2 cellular contexts compared by ENCODE assay signal in genomic region chr9:96621619-96622018, GRCh38.
TF ChIP-seq lines count a peak whose summit lies in the region.

No MANE protein-coding gene starts in this region.

TF ChIP-seq in IMR-90, 13 proteins besides CTCF, POLR2A, EP300 and RAD21:
- TF ChIP-seq SMC3 (IDR thresholded peaks at IDR 0.05; ENCODE audit: low read depth, low read length) = no peak
- no peak for TF ChIP-seq NFE2L2 (IDR thresholded peaks at IDR 0.05; ENCODE audit: low read depth, low read length)
- no peak for TF ChIP-seq FOS (IDR thresholded peaks at IDR 0.05; ENCODE audit: low read depth, low read length)
- TF ChIP-seq RFX5 (IDR thresholded peaks at IDR 0.05; ENCODE audit: low read depth, low read length) = no peak
- no peak for TF ChIP-seq USF2 (IDR thresholded peaks at IDR 0.05; ENCODE audit: low read depth, low read length)
- TF ChIP-seq MXI1 (IDR thresholded peaks at IDR 0.05; ENCODE audit: borderline replicate concordance, low read depth, low read length) = no peak
- no peak for TF ChIP-seq BHLHE40 (IDR thresholded peaks at IDR 0.05; ENCODE audit: low read depth, low read length)
- TF ChIP-seq CHD1 (IDR thresholded peaks at IDR 0.05; ENCODE audit: low read depth, low read length) = no peak
- no peak for TF ChIP-seq MAFK (IDR thresholded peaks at IDR 0.05; ENCODE audit: low read depth, low read length)
- TF ChIP-seq MAZ (IDR thresholded peaks at IDR 0.05; ENCODE audit: borderline replicate concordance, low read depth, low read length) = no peak
- TF ChIP-seq CEBPB (IDR thresholded peaks at IDR 0.05; ENCODE audit: low read depth, low read length) = no peak
- TF ChIP-seq, protein P1, sequence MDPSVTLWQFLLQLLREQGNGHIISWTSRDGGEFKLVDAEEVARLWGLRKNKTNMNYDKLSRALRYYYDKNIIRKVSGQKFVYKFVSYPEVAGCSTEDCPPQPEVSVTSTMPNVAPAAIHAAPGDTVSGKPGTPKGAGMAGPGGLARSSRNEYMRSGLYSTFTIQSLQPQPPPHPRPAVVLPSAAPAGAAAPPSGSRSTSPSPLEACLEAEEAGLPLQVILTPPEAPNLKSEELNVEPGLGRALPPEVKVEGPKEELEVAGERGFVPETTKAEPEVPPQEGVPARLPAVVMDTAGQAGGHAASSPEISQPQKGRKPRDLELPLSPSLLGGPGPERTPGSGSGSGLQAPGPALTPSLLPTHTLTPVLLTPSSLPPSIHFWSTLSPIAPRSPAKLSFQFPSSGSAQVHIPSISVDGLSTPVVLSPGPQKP (IDR thresholded peaks at IDR 0.05; ENCODE audit: borderline replicate concordance, low read depth, low read length) = no peak
- TF ChIP-seq RCOR1 (IDR thresholded peaks at IDR 0.05; ENCODE audit: insufficient replicate concordance, low read length) = no peak

TF ChIP-seq in H1, 55 proteins besides CTCF, POLR2A, EP300 and RAD21:
- TF ChIP-seq SP2 (IDR thresholded peaks at IDR 0.05; ENCODE audit: low read length) (no peak), YY1 (IDR thresholded peaks at IDR 0.05; ENCODE audit: low read depth, low read length) (no peak), NANOG (IDR thresholded peaks at IDR 0.05; ENCODE audit: insufficient read depth, low read depth, low read length, poor library complexity, severe bottlenecking) (no peak), PHF8 (conservative IDR thresholded peaks at IDR 0.05; ENCODE audit: low read depth, low read length) (no peak), KDM4A (IDR thresholded peaks at IDR 0.05; ENCODE audit: low read depth, low read length, severe bottlenecking) (no peak), RBBP5 (IDR thresholded peaks at IDR 0.05; ENCODE audit: borderline replicate concordance, low read depth, low read length) (no peak), SRF (IDR thresholded peaks at IDR 0.05; ENCODE audit: low read depth, low read length) (no peak), CHD1 (IDR thresholded peaks at IDR 0.05; ENCODE audit: low read depth, low read length) (no peak), KDM1A (IDR thresholded peaks at IDR 0.05; ENCODE audit: borderline replicate concordance, low read length) (no peak), TAF1 (IDR thresholded peaks at IDR 0.05; ENCODE audit: low read depth, low read length) (no peak), USF2 (IDR thresholded peaks at IDR 0.05; ENCODE audit: low read length) (no peak), EGR1 (IDR thresholded peaks at IDR 0.05; ENCODE audit: borderline replicate concordance, low read depth, low read length) (no peak), CEBPB (IDR thresholded peaks at IDR 0.05; ENCODE audit: low read depth, low read length) (no peak), FOSL1 (IDR thresholded peaks at IDR 0.05; ENCODE audit: insufficient read depth, low read depth, low read length) (no peak), ASH2L (IDR thresholded peaks at IDR 0.05; ENCODE audit: low read length) (no peak), SIRT6 (IDR thresholded peaks at IDR 0.05; ENCODE audit: low read length) (no peak), CBX5 (IDR thresholded peaks at IDR 0.05; ENCODE audit: low read depth, low read length) (no peak), JUN (IDR thresholded peaks at IDR 0.05; ENCODE audit: low read depth, low read length) (no peak)
- TF ChIP-seq, protein P2, sequence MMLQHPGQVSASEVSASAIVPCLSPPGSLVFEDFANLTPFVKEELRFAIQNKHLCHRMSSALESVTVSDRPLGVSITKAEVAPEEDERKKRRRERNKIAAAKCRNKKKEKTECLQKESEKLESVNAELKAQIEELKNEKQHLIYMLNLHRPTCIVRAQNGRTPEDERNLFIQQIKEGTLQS (IDR thresholded peaks at IDR 0.05; ENCODE audit: insufficient read depth, low read depth, low read length) = no peak
- TF ChIP-seq, protein P3, sequence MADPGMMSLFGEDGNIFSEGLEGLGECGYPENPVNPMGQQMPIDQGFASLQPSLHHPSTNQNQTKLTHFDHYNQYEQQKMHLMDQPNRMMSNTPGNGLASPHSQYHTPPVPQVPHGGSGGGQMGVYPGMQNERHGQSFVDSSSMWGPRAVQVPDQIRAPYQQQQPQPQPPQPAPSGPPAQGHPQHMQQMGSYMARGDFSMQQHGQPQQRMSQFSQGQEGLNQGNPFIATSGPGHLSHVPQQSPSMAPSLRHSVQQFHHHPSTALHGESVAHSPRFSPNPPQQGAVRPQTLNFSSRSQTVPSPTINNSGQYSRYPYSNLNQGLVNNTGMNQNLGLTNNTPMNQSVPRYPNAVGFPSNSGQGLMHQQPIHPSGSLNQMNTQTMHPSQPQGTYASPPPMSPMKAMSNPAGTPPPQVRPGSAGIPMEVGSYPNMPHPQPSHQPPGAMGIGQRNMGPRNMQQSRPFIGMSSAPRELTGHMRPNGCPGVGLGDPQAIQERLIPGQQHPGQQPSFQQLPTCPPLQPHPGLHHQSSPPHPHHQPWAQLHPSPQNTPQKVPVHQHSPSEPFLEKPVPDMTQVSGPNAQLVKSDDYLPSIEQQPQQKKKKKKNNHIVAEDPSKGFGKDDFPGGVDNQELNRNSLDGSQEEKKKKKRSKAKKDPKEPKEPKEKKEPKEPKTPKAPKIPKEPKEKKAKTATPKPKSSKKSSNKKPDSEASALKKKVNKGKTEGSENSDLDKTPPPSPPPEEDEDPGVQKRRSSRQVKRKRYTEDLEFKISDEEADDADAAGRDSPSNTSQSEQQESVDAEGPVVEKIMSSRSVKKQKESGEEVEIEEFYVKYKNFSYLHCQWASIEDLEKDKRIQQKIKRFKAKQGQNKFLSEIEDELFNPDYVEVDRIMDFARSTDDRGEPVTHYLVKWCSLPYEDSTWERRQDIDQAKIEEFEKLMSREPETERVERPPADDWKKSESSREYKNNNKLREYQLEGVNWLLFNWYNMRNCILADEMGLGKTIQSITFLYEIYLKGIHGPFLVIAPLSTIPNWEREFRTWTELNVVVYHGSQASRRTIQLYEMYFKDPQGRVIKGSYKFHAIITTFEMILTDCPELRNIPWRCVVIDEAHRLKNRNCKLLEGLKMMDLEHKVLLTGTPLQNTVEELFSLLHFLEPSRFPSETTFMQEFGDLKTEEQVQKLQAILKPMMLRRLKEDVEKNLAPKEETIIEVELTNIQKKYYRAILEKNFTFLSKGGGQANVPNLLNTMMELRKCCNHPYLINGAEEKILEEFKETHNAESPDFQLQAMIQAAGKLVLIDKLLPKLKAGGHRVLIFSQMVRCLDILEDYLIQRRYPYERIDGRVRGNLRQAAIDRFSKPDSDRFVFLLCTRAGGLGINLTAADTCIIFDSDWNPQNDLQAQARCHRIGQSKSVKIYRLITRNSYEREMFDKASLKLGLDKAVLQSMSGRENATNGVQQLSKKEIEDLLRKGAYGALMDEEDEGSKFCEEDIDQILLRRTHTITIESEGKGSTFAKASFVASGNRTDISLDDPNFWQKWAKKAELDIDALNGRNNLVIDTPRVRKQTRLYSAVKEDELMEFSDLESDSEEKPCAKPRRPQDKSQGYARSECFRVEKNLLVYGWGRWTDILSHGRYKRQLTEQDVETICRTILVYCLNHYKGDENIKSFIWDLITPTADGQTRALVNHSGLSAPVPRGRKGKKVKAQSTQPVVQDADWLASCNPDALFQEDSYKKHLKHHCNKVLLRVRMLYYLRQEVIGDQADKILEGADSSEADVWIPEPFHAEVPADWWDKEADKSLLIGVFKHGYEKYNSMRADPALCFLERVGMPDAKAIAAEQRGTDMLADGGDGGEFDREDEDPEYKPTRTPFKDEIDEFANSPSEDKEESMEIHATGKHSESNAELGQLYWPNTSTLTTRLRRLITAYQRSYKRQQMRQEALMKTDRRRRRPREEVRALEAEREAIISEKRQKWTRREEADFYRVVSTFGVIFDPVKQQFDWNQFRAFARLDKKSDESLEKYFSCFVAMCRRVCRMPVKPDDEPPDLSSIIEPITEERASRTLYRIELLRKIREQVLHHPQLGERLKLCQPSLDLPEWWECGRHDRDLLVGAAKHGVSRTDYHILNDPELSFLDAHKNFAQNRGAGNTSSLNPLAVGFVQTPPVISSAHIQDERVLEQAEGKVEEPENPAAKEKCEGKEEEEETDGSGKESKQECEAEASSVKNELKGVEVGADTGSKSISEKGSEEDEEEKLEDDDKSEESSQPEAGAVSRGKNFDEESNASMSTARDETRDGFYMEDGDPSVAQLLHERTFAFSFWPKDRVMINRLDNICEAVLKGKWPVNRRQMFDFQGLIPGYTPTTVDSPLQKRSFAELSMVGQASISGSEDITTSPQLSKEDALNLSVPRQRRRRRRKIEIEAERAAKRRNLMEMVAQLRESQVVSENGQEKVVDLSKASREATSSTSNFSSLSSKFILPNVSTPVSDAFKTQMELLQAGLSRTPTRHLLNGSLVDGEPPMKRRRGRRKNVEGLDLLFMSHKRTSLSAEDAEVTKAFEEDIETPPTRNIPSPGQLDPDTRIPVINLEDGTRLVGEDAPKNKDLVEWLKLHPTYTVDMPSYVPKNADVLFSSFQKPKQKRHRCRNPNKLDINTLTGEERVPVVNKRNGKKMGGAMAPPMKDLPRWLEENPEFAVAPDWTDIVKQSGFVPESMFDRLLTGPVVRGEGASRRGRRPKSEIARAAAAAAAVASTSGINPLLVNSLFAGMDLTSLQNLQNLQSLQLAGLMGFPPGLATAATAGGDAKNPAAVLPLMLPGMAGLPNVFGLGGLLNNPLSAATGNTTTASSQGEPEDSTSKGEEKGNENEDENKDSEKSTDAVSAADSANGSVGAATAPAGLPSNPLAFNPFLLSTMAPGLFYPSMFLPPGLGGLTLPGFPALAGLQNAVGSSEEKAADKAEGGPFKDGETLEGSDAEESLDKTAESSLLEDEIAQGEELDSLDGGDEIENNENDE (IDR thresholded peaks at IDR 0.05; ENCODE audit: insufficient replicate concordance, low read length) = no peak
